In genomic region chr1:159214149-159214760, GRCh38 we compare ENCODE assay signal across 8 cellular contexts. TPM values are rescaled to one million over a fixed set of nuclear protein-coding genes. Genes with fewer than 3 reads are reported as not detected.
DNase-seq lines count a peak whose midpoint lies in the region; ATAC-seq and TF ChIP-seq lines count a peak whose summit lies in the region.

No MANE protein-coding gene starts in this region.

- H3K27ac Mint-ChIP-seq in stimulated activated memory B cell treated with anti-CD40 and anti-IgM and Interleukin-4, amounts not matched to agents 10 μg/mL and 1 μg/mL and 100 μg/mL, for 72 hours = no peak overlapping the region

- H3K4me1 Mint-ChIP-seq in stimulated activated memory B cell treated with anti-CD40 and anti-IgM and Interleukin-4, amounts not matched to agents 10 μg/mL and 1 μg/mL and 100 μg/mL, for 72 hours = peaks cover 10% of the 10 kb centered on the region

- H3K36me3 Mint-ChIP-seq in stimulated activated memory B cell treated with anti-CD40 and anti-IgM and Interleukin-4, amounts not matched to agents 10 μg/mL and 1 μg/mL and 100 μg/mL, for 72 hours = no peaks in the 10 kb centered on the region

- no peak overlapping the region for H3K4me3 Mint-ChIP-seq in stimulated activated memory B cell treated with anti-CD40 and anti-IgM and Interleukin-4, amounts not matched to agents 10 μg/mL and 1 μg/mL and 100 μg/mL, for 72 hours

- H3K4me3 ChIP-seq in astrocyte of the spinal cord (ENCODE audit: low read depth, low read length) = no peak overlapping the region

- peak; percentile 64 for ATAC-seq in HG03039 (IDR thresholded peaks at IDR 0.05; ENCODE audit: unreplicated experiment)
- no peak for ATAC-seq in stimulated activated memory B cell treated with anti-CD40 and anti-IgM and Interleukin-4, amounts not matched to agents 10 μg/mL and 1 μg/mL and 100 μg/mL, for 72 hours

- H3K27me3 Mint-ChIP-seq in stimulated activated memory B cell treated with anti-CD40 and anti-IgM and Interleukin-4, amounts not matched to agents 10 μg/mL and 1 μg/mL and 100 μg/mL, for 72 hours = peaks cover 46% of the 10 kb centered on the region

- in situ Hi-C loops in astrocyte of the spinal cord (cut with HindIII; ENCODE audit: low sequenced_read_pairs) = no loop called here

- peak; percentile 96 for TF ChIP-seq CTCF in astrocyte of the spinal cord (IDR thresholded peaks at IDR 0.05; ENCODE audit: low read depth, low read length)

- no peaks in the 10 kb centered on the region for H3K9me3 Mint-ChIP-seq in stimulated activated memory B cell treated with anti-CD40 and anti-IgM and Interleukin-4, amounts not matched to agents 10 μg/mL and 1 μg/mL and 100 μg/mL, for 72 hours

- peak; percentile 7 to 18 for DNase-seq in activated CD4-positive, alpha-beta T cell treated with anti-CD3 and anti-CD28 coated beads for 24 hours (ENCODE audit: low read depth in 2 of 2)
- no peak for DNase-seq in activated CD4-positive, alpha-beta T cell treated with anti-CD3 and anti-CD28 coated beads for 1 hour
- DNase-seq in RPMI7951 (ENCODE audit: low read depth) (peak; percentile 38), astrocyte of the spinal cord (ENCODE audit: low read depth, low spot score) (peak; percentile 34), kidney glomerular epithelial cell (lab: John Stamatoyannopoulos, UW) (peak; percentile 69)
- peak; percentile 12 for DNase-seq in stimulated activated CD8-positive, alpha-beta memory T cell treated with anti-CD3 and anti-CD28 coated beads, Interleukin-7, amount 100 ng/mL, for 24 hours (ENCODE audit: low read depth)

RNA-seq across cellular contexts. Expression of gene ACKR1, which starts 9.6 kb away (rescaled TPM):
- not detected in 2 replicates for total RNA-seq in RPMI7951 (2014; rRNA removed; shearing (Covaris generic))

RNA-seq across cellular contexts. Expression of gene CADM3, which starts 42.8 kb away (rescaled TPM):
- total RNA-seq in RPMI7951 (2014; rRNA removed; shearing (Covaris generic)) = 0.96 and 1.2 TPM in 2 replicates
